20 cellular contexts compared by ENCODE assay signal in the genomic region with DNA sequence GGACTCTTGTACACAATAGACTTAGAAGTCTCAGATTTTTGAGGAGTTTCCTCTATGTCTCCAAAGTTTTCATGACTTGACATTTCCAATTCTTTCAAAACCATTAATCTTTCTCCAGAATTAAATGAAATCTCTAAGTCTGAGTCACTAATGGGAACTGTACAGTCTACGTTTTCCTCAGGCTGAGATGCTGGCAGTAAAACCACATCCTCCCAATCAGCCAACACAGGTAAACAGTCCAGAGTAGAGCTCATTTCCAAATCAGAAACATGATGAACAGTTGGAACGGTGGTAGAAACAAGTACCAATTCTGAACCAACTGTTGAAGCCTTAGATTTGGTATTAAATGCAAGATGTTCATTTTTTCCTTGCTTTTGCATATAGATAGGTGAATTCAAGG.
"Had no signal": no experiment of that assay in that cellular context is flagged by ENCODE, and none has a peak within 500 bp of the region (broad histone marks: within the 10 kb centered on the region; RNA-seq: fewer than 3 reads in every experiment).

No MANE protein-coding gene starts in this region.

- H3K36me3 Mint-ChIP-seq: naive B cell had no signal

- H3K9ac ChIP-seq: neural progenitor cell had no signal

- H3K27me3 ChIP-seq: heart left ventricle, neural progenitor cell, sigmoid colon, transverse colon had no signal

- H3K4me3 Mint-ChIP-seq: activated B cell treated with CpG ODN at 0.5 μM for 24 hours; activated CD4-positive, alpha-beta T cell treated with anti-CD3 and anti-CD28 coated beads for 36 hours; activated CD8-positive, alpha-beta T cell treated with anti-CD3 and anti-CD28 coated beads, Interleukin-2, amount 10 ng/mL, durations not matched to agents 7 days and 5 days; activated naive CD4-positive, alpha-beta T cell treated with anti-CD3 and anti-CD28 coated beads for 36 hours; activated naive CD8-positive, alpha-beta T cell treated with anti-CD3 and anti-CD28 coated beads, Interleukin-2, amount 10 ng/mL, durations not matched to agents 7 days and 5 days; naive B cell; neural progenitor cell; stimulated activated naive B cell treated with anti-CD40 and anti-IgM and Interleukin-4, amounts not matched to agents 10 μg/mL and 1 μg/mL and 100 μg/mL, for 72 hours had no signal

- H3K27me3 Mint-ChIP-seq: activated B cell treated with CpG ODN at 0.5 μM for 24 hours; activated CD4-positive, alpha-beta T cell treated with anti-CD3 and anti-CD28 coated beads for 36 hours; activated naive CD8-positive, alpha-beta T cell treated with anti-CD3 and anti-CD28 coated beads, Interleukin-2, amount 10 ng/mL, durations not matched to agents 7 days and 5 days; naive B cell; stimulated activated naive B cell treated with anti-CD40 and anti-IgM and Interleukin-4, amounts not matched to agents 10 μg/mL and 1 μg/mL and 100 μg/mL, for 72 hours had no signal

- H3K4me3 ChIP-seq: heart left ventricle, lower lobe of right lung, neural progenitor cell, sigmoid colon, smooth muscle cell, transverse colon had no signal

- H3K9me3 Mint-ChIP-seq: activated B cell treated with CpG ODN at 0.5 μM for 24 hours; activated naive CD4-positive, alpha-beta T cell treated with anti-CD3 and anti-CD28 coated beads for 36 hours; activated naive CD8-positive, alpha-beta T cell treated with anti-CD3 and anti-CD28 coated beads, Interleukin-2, amount 10 ng/mL, durations not matched to agents 7 days and 5 days; naive B cell; neural progenitor cell; stimulated activated naive B cell treated with anti-CD40 and anti-IgM and Interleukin-4, amounts not matched to agents 10 μg/mL and 1 μg/mL and 100 μg/mL, for 72 hours had no signal

- H3K4me1 Mint-ChIP-seq: activated B cell treated with CpG ODN at 0.5 μM for 24 hours; naive B cell; stimulated activated naive B cell treated with anti-CD40 and anti-IgM and Interleukin-4, amounts not matched to agents 10 μg/mL and 1 μg/mL and 100 μg/mL, for 72 hours had no signal

- H3K27ac ChIP-seq: epithelial cell of prostate, heart left ventricle, lower lobe of right lung, neural progenitor cell, sigmoid colon, transverse colon had no signal

- H3K4me1 ChIP-seq: heart left ventricle, lower lobe of right lung, transverse colon had no signal

- ATAC-seq: activated CD4-positive, alpha-beta T cell treated with anti-CD3 and anti-CD28 coated beads for 36 hours; activated CD8-positive, alpha-beta T cell treated with anti-CD3 and anti-CD28 coated beads, Interleukin-2, amount 10 ng/mL, durations not matched to agents 7 days and 5 days; heart left ventricle; lower lobe of right lung; stimulated activated naive B cell treated with anti-CD40 and anti-IgM and Interleukin-4, amounts not matched to agents 10 μg/mL and 1 μg/mL and 100 μg/mL, for 72 hours had no signal

- H3K27ac Mint-ChIP-seq: activated B cell treated with CpG ODN at 0.5 μM for 24 hours; activated CD4-positive, alpha-beta T cell treated with anti-CD3 and anti-CD28 coated beads for 36 hours; activated CD8-positive, alpha-beta T cell treated with anti-CD3 and anti-CD28 coated beads, Interleukin-2, amount 10 ng/mL, durations not matched to agents 7 days and 5 days; activated naive CD4-positive, alpha-beta T cell treated with anti-CD3 and anti-CD28 coated beads for 36 hours; activated naive CD8-positive, alpha-beta T cell treated with anti-CD3 and anti-CD28 coated beads, Interleukin-2, amount 10 ng/mL, durations not matched to agents 7 days and 5 days; naive B cell; neural progenitor cell; stimulated activated naive B cell treated with anti-CD40 and anti-IgM and Interleukin-4, amounts not matched to agents 10 μg/mL and 1 μg/mL and 100 μg/mL, for 72 hours had no signal

- H2AFZ ChIP-seq: neural progenitor cell had no signal

- H3K4me2 ChIP-seq: neural progenitor cell, smooth muscle cell had no signal

- DNase-seq: activated B cell treated with CpG ODN at 0.5 μM for 24 hours; activated CD4-positive, alpha-beta T cell treated with anti-CD3 and anti-CD28 coated beads for 36 hours; activated CD8-positive, alpha-beta T cell treated with anti-CD3 and anti-CD28 coated beads, Interleukin-2, amount 10 ng/mL, durations not matched to agents 7 days and 5 days; activated naive CD4-positive, alpha-beta T cell treated with anti-CD3 and anti-CD28 coated beads for 36 hours; activated naive CD8-positive, alpha-beta T cell treated with anti-CD3 and anti-CD28 coated beads, Interleukin-2, amount 10 ng/mL, durations not matched to agents 7 days and 5 days; activated T-cell treated with anti-CD3 and anti-CD28 coated beads, Interleukin-2, amount 50 U/mL, for 48 hours; amniotic stem cell; heart left ventricle; lower lobe of right lung; naive B cell; sigmoid colon; stimulated activated CD4-positive, alpha-beta T cell treated with anti-CD3 and anti-CD28 coated beads, Interleukin-15, amount 100 ng/mL, for 24 hours; stimulated activated CD8-positive, alpha-beta memory T cell treated with anti-CD3 and anti-CD28 coated beads, Interleukin-4, amount 100 ng/mL, for 48 hours; stimulated activated naive B cell treated with anti-CD40 and anti-IgM and Interleukin-4, amounts not matched to agents 10 μg/mL and 1 μg/mL and 100 μg/mL, for 72 hours; transverse colon had no signal

- FAIRE-seq: keratinocyte, urothelium cell line had no signal

- H3K9me3 ChIP-seq: heart left ventricle, lower lobe of right lung, sigmoid colon, transverse colon had no signal
